In the genomic region with DNA sequence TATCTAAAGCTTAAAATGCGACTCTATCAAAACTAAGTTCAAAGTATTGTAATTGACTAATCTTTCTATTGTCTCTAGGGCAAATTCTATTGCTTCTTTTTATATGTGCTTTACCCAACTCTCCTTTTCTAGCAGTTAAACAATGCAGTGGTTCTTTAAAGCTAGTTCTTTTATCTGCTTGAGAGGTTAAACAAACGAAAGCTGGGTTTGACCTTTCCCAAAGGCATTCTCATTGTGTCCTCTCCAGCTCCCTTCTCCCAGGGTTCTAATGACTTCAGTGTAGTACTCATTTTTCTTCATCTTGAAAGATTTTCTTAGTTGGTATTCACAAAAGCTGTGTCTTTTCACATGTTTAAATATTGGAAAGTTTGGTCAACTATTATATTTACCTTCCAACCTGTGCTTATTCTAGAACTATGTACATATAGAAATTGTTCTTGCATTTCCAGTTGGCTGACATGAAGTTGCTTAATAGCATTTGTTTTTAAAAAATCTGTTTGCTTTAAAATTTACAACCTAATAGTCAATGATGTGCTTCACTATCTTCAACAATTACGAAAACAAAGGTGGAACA, we compare ENCODE assay signal across 1 cellular context.
TF ChIP-seq lines count a peak whose summit lies in the region.

No MANE protein-coding gene starts in this region.

TF ChIP-seq in WTC11, 78 proteins besides CTCF, POLR2A, EP300 and RAD21 (continued from another document):
- TF ChIP-seq NFATC4 (CRISPR knock-in tag; IDR thresholded peaks at IDR 0.05) (no peak), PRRX2 (CRISPR knock-in tag; IDR thresholded peaks at IDR 0.05) (no peak), ETV6 (CRISPR knock-in tag; IDR thresholded peaks at IDR 0.05) (no peak), TEAD1 (CRISPR knock-in tag; IDR thresholded peaks at IDR 0.05) (no peak), ATF1 (CRISPR knock-in tag; IDR thresholded peaks at IDR 0.05) (no peak), FOXJ3 (CRISPR knock-in tag; IDR thresholded peaks at IDR 0.05; ENCODE audit: borderline replicate concordance) (no peak)
- TF ChIP-seq, protein P1, sequence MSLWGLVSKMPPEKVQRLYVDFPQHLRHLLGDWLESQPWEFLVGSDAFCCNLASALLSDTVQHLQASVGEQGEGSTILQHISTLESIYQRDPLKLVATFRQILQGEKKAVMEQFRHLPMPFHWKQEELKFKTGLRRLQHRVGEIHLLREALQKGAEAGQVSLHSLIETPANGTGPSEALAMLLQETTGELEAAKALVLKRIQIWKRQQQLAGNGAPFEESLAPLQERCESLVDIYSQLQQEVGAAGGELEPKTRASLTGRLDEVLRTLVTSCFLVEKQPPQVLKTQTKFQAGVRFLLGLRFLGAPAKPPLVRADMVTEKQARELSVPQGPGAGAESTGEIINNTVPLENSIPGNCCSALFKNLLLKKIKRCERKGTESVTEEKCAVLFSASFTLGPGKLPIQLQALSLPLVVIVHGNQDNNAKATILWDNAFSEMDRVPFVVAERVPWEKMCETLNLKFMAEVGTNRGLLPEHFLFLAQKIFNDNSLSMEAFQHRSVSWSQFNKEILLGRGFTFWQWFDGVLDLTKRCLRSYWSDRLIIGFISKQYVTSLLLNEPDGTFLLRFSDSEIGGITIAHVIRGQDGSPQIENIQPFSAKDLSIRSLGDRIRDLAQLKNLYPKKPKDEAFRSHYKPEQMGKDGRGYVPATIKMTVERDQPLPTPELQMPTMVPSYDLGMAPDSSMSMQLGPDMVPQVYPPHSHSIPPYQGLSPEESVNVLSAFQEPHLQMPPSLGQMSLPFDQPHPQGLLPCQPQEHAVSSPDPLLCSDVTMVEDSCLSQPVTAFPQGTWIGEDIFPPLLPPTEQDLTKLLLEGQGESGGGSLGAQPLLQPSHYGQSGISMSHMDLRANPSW (CRISPR knock-in tag; conservative IDR thresholded peaks at IDR 0.05; ENCODE audit: low read depth), result no peak
- TF ChIP-seq, protein P2, sequence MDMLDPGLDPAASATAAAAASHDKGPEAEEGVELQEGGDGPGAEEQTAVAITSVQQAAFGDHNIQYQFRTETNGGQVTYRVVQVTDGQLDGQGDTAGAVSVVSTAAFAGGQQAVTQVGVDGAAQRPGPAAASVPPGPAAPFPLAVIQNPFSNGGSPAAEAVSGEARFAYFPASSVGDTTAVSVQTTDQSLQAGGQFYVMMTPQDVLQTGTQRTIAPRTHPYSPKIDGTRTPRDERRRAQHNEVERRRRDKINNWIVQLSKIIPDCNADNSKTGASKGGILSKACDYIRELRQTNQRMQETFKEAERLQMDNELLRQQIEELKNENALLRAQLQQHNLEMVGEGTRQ (CRISPR knock-in tag; IDR thresholded peaks at IDR 0.05), result no peak
- TF ChIP-seq, protein P3, sequence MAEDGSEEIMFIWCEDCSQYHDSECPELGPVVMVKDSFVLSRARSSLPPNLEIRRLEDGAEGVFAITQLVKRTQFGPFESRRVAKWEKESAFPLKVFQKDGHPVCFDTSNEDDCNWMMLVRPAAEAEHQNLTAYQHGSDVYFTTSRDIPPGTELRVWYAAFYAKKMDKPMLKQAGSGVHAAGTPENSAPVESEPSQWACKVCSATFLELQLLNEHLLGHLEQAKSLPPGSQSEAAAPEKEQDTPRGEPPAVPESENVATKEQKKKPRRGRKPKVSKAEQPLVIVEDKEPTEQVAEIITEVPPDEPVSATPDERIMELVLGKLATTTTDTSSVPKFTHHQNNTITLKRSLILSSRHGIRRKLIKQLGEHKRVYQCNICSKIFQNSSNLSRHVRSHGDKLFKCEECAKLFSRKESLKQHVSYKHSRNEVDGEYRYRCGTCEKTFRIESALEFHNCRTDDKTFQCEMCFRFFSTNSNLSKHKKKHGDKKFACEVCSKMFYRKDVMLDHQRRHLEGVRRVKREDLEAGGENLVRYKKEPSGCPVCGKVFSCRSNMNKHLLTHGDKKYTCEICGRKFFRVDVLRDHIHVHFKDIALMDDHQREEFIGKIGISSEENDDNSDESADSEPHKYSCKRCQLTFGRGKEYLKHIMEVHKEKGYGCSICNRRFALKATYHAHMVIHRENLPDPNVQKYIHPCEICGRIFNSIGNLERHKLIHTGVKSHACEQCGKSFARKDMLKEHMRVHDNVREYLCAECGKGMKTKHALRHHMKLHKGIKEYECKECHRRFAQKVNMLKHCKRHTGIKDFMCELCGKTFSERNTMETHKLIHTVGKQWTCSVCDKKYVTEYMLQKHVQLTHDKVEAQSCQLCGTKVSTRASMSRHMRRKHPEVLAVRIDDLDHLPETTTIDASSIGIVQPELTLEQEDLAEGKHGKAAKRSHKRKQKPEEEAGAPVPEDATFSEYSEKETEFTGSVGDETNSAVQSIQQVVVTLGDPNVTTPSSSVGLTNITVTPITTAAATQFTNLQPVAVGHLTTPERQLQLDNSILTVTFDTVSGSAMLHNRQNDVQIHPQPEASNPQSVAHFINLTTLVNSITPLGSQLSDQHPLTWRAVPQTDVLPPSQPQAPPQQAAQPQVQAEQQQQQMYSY (CRISPR knock-in tag; IDR thresholded peaks at IDR 0.05), result no peak
- TF ChIP-seq, protein P4, sequence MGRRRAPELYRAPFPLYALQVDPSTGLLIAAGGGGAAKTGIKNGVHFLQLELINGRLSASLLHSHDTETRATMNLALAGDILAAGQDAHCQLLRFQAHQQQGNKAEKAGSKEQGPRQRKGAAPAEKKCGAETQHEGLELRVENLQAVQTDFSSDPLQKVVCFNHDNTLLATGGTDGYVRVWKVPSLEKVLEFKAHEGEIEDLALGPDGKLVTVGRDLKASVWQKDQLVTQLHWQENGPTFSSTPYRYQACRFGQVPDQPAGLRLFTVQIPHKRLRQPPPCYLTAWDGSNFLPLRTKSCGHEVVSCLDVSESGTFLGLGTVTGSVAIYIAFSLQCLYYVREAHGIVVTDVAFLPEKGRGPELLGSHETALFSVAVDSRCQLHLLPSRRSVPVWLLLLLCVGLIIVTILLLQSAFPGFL (CRISPR knock-in tag; IDR thresholded peaks at IDR 0.05; ENCODE audit: borderline replicate concordance), result no peak
TF ChIP-seq in WTC11: peak in this region for 0.
